In the genomic region with DNA sequence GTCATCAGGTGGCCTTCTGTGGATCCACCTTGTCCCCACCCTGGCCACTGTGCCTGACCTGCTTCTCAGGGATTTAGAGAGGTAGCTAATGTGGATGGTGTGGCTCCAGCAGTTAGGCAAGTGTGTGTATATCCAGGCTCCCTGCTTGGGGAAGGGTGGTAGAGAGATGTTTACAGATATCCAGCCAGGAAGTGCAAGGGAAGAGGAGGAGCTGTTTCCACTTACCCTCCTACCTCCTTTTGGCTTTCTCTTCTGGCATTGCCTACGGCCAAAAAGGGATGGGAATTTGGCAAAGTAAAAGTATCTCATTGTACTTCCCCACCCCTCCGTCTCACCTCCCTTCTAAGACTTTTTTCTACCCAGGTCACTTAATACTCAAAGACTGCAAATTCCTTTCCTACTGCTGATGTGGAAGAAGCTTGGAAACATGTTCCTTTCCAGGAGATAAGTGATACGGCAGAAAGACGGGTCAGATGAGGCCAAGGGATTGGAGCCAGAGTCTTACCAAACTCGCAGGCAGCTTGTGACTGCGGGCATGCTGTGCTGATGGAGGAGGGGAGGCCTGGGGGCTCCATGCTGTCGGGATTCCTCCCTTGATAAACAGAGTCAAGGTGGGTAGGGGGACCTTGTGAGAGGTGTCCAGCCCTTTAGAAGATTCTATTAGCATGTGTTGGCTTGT, we compare ENCODE assay signal across 10 cellular contexts.
A peak's percentile ranks its signal among the peaks of the same experiment; 100 is the strongest.
DNase-seq lines count a peak whose midpoint lies in the region; ATAC-seq and TF ChIP-seq lines count a peak whose summit lies in the region.
"Had no signal": no experiment of that assay in that cellular context is flagged by ENCODE, and none has a peak within 500 bp of the region (broad histone marks: within the 10 kb centered on the region; RNA-seq: fewer than 3 reads in every experiment).

No MANE protein-coding gene starts in this region.

- TF ChIP-seq CTCF in endodermal cell (conservative IDR thresholded peaks at IDR 0.05) (no peak), transverse colon (IDR thresholded peaks at IDR 0.05) (no peak), GM20000 (IDR thresholded peaks at IDR 0.05; ENCODE audit: extremely low read depth, missing control alignments) (no peak)

- peaks cover 10% of the 10 kb centered on the region for H3K4me1 Mint-ChIP-seq in endodermal cell

- H3K27ac ChIP-seq in endodermal cell (ENCODE audit: low read depth, low read length), result no peak overlapping the region
- H3K27ac ChIP-seq in mesenchymal stem cell (ENCODE audit: low read length, poor library complexity, severe bottlenecking), result peak overlapping the region; percentile 89
- peak overlapping the region; percentile 15 to 47 (median 42) for H3K27ac ChIP-seq in transverse colon

- H3K9me3 ChIP-seq in MG63, result 0 out of 2 replicates have a peak, but pooled peaks cover 2% of the 10 kb centered on the region
- peaks cover 28% of the 10 kb centered on the region for H3K9me3 ChIP-seq in endodermal cell (ENCODE audit: control insufficient read depth, low read length)
- peaks cover 18% of the 10 kb centered on the region for H3K9me3 ChIP-seq in mesenchymal stem cell (ENCODE audit: control insufficient read depth, low read length)
- H3K9me3 ChIP-seq in transverse colon, result peaks cover 0 to 12% of the 10 kb centered on the region in 2 donors

- H3K14ac ChIP-seq in mesenchymal stem cell (ENCODE audit: low read length in 2 of 2), result peak overlapping the region in 1 of 2 experiments; percentile 38

- in situ Hi-C loops in transverse colon (cut with MboI; ENCODE audit: low pct_ligation_motif_present in 1 of 4, low pct_unique_long_range_greater_than_20kb in 1 of 4, low sequenced_read_pairs in 3 of 4), result no loop called here

- H3K36me3 ChIP-seq in MG63, result no peaks in the 10 kb centered on the region
- peaks cover 69% of the 10 kb centered on the region for H3K36me3 ChIP-seq in endodermal cell (ENCODE audit: control insufficient read depth, insufficient read depth, low read length)
- H3K36me3 ChIP-seq in mesenchymal stem cell (ENCODE audit: control insufficient read depth in 1 of 2, insufficient read depth in 2 of 2, low read depth in 1 of 2, low read length in 2 of 2), result no peaks in the 10 kb centered on the region
- H3K36me3 ChIP-seq in transverse colon, result no peaks in the 10 kb centered on the region

- no peak for TF ChIP-seq EP300 in transverse colon (IDR thresholded peaks at IDR 0.05; ENCODE audit: low read depth)

- no peak for TF ChIP-seq POLR2A in transverse colon (IDR thresholded peaks at IDR 0.05)

- 92% methylated on average over 7 of the region's 7 CpGs; no CpG with 5 or more reads in 1 of the 2 experiments for WGBS in endodermal cell (ENCODE audit: insufficient coverage in 1 of 2, insufficient read length in 1 of 2), 2 experiments
- WGBS in mesenchymal stem cell, result 73% methylated on average over 6 of the region's 7 CpGs
- WGBS in transverse colon (ENCODE audit: low coverage in 1 of 2), 2 donors, result 70 to 76% methylated on average over 6 to 7 of the region's 7 CpGs

- H2BK12ac ChIP-seq in mesenchymal stem cell (ENCODE audit: low read length in 2 of 2), result no peak overlapping the region

- H3K4me3 Mint-ChIP-seq in endodermal cell, result no peak overlapping the region
- H3K4me3 Mint-ChIP-seq: HFFc6 had no signal

- intact Hi-C loops in transverse colon (cut with DNase I; ENCODE audit: low total_unique reads), result no loop called here

- H2AFZ ChIP-seq in mesenchymal stem cell (ENCODE audit: low read depth, low read length), result peak overlapping the region; percentile 55

- no peaks in the 10 kb centered on the region for H3K79me1 ChIP-seq in mesenchymal stem cell (replicated peaks; ENCODE audit: low read length, poor library complexity, severe bottlenecking)

- ATAC-seq in GM19395 (IDR thresholded peaks at IDR 0.05; ENCODE audit: unreplicated experiment) (no peak), HG03095 (IDR thresholded peaks at IDR 0.05; ENCODE audit: unreplicated experiment) (no peak)

- H3K4me1 ChIP-seq in endodermal cell (ENCODE audit: control insufficient read depth, insufficient read depth, low read length) (no peaks in the 10 kb centered on the region), mesenchymal stem cell (ENCODE audit: control insufficient read depth, insufficient read depth, low read depth, low read length) (peaks cover 8% of the 10 kb centered on the region), transverse colon (peaks cover 0 to 7% (median 2%) of the 10 kb centered on the region in 4 donors)

- peak overlapping the region; percentile 70 for H4K8ac ChIP-seq in mesenchymal stem cell (ENCODE audit: low read length)

- no peak overlapping the region for H2BK120ac ChIP-seq in mesenchymal stem cell (ENCODE audit: low read depth, low read length)

- H3K9ac ChIP-seq in endodermal cell (ENCODE audit: extremely low read depth, low read length, poor library complexity, severe bottlenecking) (no peak overlapping the region), mesenchymal stem cell (ENCODE audit: low read length) (peak overlapping the region; percentile 64)

- H3K4me3 ChIP-seq in MG63 (no peak overlapping the region), endodermal cell (ENCODE audit: low read length) (no peak overlapping the region), mesenchymal stem cell (ENCODE audit: insufficient read depth in 1 of 2, low read depth in 1 of 2, low read length in 2 of 2) (peak overlapping the region in 1 of 2 experiments; percentile 61), transverse colon (peak overlapping the region in 1 of 4 donors; percentile 7)

- peak overlapping the region in 1 of 2 experiments; percentile 46 for H3K18ac ChIP-seq in mesenchymal stem cell (ENCODE audit: low read depth in 1 of 2, low read length in 2 of 2)

- H3K27ac Mint-ChIP-seq in endodermal cell, result peak overlapping the region; percentile 20
- H3K27ac Mint-ChIP-seq: HFFc6 had no signal

- peak overlapping the region in 1 of 2 experiments; percentile 35 for H3K23ac ChIP-seq in mesenchymal stem cell (ENCODE audit: low read length in 2 of 2)

- H3K27me3 ChIP-seq in MG63 (no peaks in the 10 kb centered on the region), endodermal cell (ENCODE audit: control insufficient read depth, insufficient read depth, low read length, poor library complexity, severe bottlenecking) (no peaks in the 10 kb centered on the region), mesenchymal stem cell (ENCODE audit: control insufficient read depth in 1 of 2, insufficient read depth in 1 of 2, low read length in 2 of 2) (no peaks in the 10 kb centered on the region), transverse colon (no peaks in the 10 kb centered on the region)

- DNase-seq in MG63 (peak; percentile 28), endodermal cell (no peak), mesenchymal stem cell (no peak), transverse colon (no peak), GM20000 (ENCODE audit: low spot score) (no peak), RKO (ENCODE audit: low spot score) (no peak)
- DNase-seq: HFFc6, NCI-H1417 treated with DMSO at 0.1 percent for 48 hours had no signal

- H4K91ac ChIP-seq in mesenchymal stem cell (ENCODE audit: low read length), result no peak overlapping the region

- peak overlapping the region; percentile 80 for H2AK5ac ChIP-seq in mesenchymal stem cell (ENCODE audit: low read length, severe bottlenecking)

- no peaks in the 10 kb centered on the region for H3K27me3 Mint-ChIP-seq in endodermal cell (ENCODE audit: insufficient read depth)

- peaks cover 18% of the 10 kb centered on the region for H3K9me3 Mint-ChIP-seq in endodermal cell

- H2BK15ac ChIP-seq in mesenchymal stem cell (ENCODE audit: low read depth, poor library complexity, severe bottlenecking), result no peak overlapping the region

- no peak overlapping the region for H3K4me2 ChIP-seq in mesenchymal stem cell (ENCODE audit: low read length, poor library complexity, severe bottlenecking)

- H3K36me3 Mint-ChIP-seq in endodermal cell (ENCODE audit: low read depth), result peaks cover 52% of the 10 kb centered on the region

- H3K4ac ChIP-seq in mesenchymal stem cell (ENCODE audit: low read depth in 1 of 2, low read length in 2 of 2), result no peak overlapping the region

- H2BK5ac ChIP-seq in mesenchymal stem cell (ENCODE audit: low read depth, low read length, poor library complexity, severe bottlenecking), result no peak overlapping the region
